ENCODE assay signal across 1 cellular context in the genomic region with DNA sequence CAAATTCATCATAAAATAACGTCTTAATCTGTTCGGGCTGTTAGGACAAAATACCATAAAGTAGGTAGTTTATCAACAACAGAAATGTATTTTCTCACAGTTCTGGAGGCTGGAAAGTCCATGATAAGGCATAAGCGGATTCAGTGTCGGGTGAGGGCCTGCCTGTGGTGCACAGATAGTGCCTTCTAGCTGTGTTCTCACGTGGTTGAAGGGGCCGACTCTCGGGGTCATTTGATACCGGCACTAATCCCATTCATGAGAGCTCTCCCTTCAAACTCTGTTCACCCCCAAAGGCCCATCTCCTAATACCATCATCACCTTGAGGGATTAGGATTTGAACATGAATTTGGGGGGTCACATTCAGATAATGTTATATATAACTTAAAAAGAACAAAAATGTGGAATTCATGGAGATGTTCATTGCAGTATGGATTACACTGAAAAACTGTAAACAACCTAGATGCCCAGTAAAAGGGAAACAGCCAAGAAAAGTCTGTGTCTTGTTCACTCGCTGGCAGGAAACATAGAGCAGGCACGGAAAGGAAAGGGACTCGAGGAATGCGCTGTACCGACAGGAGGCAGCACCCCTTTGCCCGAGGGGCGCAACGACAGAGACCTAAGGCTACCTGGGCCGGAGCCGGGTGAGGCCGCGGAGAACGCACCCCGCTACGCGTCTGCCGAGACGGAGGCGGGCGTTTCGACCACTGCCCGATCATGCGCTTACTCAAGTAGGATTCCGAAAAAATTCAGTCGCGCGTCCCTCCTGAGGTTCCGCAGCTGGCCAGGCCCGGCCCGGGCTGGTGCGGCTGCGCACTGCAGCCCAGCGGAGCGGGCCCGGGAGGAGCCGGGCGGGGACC.
TF ChIP-seq lines count a peak whose summit lies in the region.

No MANE protein-coding gene starts in this region.

TF ChIP-seq in K562, 482 proteins besides CTCF, POLR2A, EP300 and RAD21 (continued from another document and continues in another):
- TF ChIP-seq, protein P1, sequence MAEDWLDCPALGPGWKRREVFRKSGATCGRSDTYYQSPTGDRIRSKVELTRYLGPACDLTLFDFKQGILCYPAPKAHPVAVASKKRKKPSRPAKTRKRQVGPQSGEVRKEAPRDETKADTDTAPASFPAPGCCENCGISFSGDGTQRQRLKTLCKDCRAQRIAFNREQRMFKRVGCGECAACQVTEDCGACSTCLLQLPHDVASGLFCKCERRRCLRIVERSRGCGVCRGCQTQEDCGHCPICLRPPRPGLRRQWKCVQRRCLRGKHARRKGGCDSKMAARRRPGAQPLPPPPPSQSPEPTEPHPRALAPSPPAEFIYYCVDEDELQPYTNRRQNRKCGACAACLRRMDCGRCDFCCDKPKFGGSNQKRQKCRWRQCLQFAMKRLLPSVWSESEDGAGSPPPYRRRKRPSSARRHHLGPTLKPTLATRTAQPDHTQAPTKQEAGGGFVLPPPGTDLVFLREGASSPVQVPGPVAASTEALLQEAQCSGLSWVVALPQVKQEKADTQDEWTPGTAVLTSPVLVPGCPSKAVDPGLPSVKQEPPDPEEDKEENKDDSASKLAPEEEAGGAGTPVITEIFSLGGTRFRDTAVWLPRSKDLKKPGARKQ (CRISPR knock-in tag; IDR thresholded peaks at IDR 0.05) = no peak
- TF ChIP-seq ZNF41 (CRISPR knock-in tag; conservative IDR thresholded peaks at IDR 0.05) = peak; percentile 76; the same call in 1 of the 2 replicates
- TF ChIP-seq TCF7L2 (IDR thresholded peaks at IDR 0.05; ENCODE audit: low read depth, low read length) = no peak
- TF ChIP-seq HDGF (IDR thresholded peaks at IDR 0.05) = no peak
- TF ChIP-seq, protein P2, sequence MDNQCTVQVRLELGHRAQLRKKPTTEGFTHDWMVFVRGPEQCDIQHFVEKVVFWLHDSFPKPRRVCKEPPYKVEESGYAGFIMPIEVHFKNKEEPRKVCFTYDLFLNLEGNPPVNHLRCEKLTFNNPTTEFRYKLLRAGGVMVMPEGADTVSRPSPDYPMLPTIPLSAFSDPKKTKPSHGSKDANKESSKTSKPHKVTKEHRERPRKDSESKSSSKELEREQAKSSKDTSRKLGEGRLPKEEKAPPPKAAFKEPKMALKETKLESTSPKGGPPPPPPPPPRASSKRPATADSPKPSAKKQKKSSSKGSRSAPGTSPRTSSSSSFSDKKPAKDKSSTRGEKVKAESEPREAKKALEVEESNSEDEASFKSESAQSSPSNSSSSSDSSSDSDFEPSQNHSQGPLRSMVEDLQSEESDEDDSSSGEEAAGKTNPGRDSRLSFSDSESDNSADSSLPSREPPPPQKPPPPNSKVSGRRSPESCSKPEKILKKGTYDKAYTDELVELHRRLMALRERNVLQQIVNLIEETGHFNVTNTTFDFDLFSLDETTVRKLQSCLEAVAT (IDR thresholded peaks at IDR 0.05) = peak; percentile 84 to 88
- no peak for TF ChIP-seq MCM7 (IDR thresholded peaks at IDR 0.05)
- no peak for TF ChIP-seq RBM34 (IDR thresholded peaks at IDR 0.05; ENCODE audit: borderline replicate concordance, insufficient read depth, low read length)
- TF ChIP-seq ZNF445 (CRISPR knock-in tag; IDR thresholded peaks at IDR 0.05; ENCODE audit: low read depth) = no peak
- TF ChIP-seq SUPT5H (IDR thresholded peaks at IDR 0.05) = peak; percentile 69
- TF ChIP-seq, protein P3, sequence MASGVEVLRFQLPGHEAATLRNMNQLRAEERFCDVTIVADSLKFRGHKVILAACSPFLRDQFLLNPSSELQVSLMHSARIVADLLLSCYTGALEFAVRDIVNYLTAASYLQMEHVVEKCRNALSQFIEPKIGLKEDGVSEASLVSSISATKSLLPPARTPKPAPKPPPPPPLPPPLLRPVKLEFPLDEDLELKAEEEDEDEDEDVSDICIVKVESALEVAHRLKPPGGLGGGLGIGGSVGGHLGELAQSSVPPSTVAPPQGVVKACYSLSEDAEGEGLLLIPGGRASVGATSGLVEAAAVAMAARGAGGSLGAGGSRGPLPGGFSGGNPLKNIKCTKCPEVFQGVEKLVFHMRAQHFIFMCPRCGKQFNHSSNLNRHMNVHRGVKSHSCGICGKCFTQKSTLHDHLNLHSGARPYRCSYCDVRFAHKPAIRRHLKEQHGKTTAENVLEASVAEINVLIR (CRISPR knock-in tag; IDR thresholded peaks at IDR 0.05) = peak; percentile 67; the same call in 1 of the 2 replicates
- TF ChIP-seq, protein P4, sequence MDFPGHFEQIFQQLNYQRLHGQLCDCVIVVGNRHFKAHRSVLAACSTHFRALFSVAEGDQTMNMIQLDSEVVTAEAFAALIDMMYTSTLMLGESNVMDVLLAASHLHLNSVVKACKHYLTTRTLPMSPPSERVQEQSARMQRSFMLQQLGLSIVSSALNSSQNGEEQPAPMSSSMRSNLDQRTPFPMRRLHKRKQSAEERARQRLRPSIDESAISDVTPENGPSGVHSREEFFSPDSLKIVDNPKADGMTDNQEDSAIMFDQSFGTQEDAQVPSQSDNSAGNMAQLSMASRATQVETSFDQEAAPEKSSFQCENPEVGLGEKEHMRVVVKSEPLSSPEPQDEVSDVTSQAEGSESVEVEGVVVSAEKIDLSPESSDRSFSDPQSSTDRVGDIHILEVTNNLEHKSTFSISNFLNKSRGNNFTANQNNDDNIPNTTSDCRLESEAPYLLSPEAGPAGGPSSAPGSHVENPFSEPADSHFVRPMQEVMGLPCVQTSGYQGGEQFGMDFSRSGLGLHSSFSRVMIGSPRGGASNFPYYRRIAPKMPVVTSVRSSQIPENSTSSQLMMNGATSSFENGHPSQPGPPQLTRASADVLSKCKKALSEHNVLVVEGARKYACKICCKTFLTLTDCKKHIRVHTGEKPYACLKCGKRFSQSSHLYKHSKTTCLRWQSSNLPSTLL (IDR thresholded peaks at IDR 0.05) = no peak
- TF ChIP-seq PHF8 (IDR thresholded peaks at IDR 0.05; ENCODE audit: borderline replicate concordance, low read length) = peak; percentile 63; the same call in 1 of the 2 replicates
- peak; percentile 79 for TF ChIP-seq NFRKB (IDR thresholded peaks at IDR 0.05; ENCODE audit: low read depth)
- TF ChIP-seq SRF (CRISPR knock-in tag; IDR thresholded peaks at IDR 0.05) = no peak
- TF ChIP-seq GTF2A2 (tag; IDR thresholded peaks at IDR 0.05) = no peak
- TF ChIP-seq MED1 (CRISPR knock-in tag; IDR thresholded peaks at IDR 0.05; ENCODE audit: borderline replicate concordance) = no peak
- peak; percentile 97 to 98 for TF ChIP-seq KDM1A (IDR thresholded peaks at IDR 0.05)
- TF ChIP-seq NFE2 (IDR thresholded peaks at IDR 0.05; ENCODE audit: low read depth) = peak; percentile 79
- TF ChIP-seq ZNF79 (CRISPR knock-in tag; IDR thresholded peaks at IDR 0.05; ENCODE audit: low read depth) = no peak
- TF ChIP-seq, protein P5, sequence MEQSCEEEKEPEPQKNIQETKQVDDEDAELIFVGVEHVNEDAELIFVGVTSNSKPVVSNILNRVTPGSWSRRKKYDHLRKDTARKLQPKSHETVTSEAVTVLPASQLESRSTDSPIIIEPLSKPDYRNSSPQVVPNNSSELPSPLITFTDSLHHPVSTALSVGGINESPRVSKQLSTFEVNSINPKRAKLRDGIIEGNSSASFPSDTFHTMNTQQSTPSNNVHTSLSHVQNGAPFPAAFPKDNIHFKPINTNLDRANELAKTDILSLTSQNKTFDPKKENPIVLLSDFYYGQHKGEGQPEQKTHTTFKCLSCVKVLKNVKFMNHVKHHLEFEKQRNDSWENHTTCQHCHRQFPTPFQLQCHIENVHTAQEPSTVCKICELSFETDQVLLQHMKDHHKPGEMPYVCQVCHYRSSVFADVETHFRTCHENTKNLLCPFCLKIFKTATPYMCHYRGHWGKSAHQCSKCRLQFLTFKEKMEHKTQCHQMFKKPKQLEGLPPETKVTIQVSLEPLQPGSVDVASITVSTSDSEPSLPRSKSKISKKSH (CRISPR knock-in tag; IDR thresholded peaks at IDR 0.05) = no peak
- TF ChIP-seq, protein P6, sequence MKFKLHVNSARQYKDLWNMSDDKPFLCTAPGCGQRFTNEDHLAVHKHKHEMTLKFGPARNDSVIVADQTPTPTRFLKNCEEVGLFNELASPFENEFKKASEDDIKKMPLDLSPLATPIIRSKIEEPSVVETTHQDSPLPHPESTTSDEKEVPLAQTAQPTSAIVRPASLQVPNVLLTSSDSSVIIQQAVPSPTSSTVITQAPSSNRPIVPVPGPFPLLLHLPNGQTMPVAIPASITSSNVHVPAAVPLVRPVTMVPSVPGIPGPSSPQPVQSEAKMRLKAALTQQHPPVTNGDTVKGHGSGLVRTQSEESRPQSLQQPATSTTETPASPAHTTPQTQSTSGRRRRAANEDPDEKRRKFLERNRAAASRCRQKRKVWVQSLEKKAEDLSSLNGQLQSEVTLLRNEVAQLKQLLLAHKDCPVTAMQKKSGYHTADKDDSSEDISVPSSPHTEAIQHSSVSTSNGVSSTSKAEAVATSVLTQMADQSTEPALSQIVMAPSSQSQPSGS (CRISPR knock-in tag; IDR thresholded peaks at IDR 0.05) = no peak
- no peak for TF ChIP-seq ZNF316 (IDR thresholded peaks at IDR 0.05)
- TF ChIP-seq, protein P7, sequence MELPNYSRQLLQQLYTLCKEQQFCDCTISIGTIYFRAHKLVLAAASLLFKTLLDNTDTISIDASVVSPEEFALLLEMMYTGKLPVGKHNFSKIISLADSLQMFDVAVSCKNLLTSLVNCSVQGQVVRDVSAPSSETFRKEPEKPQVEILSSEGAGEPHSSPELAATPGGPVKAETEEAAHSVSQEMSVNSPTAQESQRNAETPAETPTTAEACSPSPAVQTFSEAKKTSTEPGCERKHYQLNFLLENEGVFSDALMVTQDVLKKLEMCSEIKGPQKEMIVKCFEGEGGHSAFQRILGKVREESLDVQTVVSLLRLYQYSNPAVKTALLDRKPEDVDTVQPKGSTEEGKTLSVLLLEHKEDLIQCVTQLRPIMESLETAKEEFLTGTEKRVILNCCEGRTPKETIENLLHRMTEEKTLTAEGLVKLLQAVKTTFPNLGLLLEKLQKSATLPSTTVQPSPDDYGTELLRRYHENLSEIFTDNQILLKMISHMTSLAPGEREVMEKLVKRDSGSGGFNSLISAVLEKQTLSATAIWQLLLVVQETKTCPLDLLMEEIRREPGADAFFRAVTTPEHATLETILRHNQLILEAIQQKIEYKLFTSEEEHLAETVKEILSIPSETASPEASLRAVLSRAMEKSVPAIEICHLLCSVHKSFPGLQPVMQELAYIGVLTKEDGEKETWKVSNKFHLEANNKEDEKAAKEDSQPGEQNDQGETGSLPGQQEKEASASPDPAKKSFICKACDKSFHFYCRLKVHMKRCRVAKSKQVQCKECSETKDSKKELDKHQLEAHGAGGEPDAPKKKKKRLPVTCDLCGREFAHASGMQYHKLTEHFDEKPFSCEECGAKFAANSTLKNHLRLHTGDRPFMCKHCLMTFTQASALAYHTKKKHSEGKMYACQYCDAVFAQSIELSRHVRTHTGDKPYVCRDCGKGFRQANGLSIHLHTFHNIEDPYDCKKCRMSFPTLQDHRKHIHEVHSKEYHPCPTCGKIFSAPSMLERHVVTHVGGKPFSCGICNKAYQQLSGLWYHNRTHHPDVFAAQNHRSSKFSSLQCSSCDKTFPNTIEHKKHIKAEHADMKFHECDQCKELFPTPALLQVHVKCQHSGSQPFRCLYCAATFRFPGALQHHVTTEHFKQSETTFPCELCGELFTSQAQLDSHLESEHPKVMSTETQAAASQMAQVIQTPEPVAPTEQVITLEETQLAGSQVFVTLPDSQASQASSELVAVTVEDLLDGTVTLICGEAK (IDR thresholded peaks at IDR 0.05) = 0 out of 2 replicates have a peak, but pooled peaks have one; percentile 33
- TF ChIP-seq, protein P7 (CRISPR knock-in tag; IDR thresholded peaks at IDR 0.05) = no peak
- no peak for TF ChIP-seq IFI16 (CRISPR knock-in tag; IDR thresholded peaks at IDR 0.05)
- no peak for TF ChIP-seq RBM15 (IDR thresholded peaks at IDR 0.05; ENCODE audit: insufficient read depth, low read length)
- no peak for TF ChIP-seq SMAD2 (IDR thresholded peaks at IDR 0.05; ENCODE audit: low read depth, low read length)
- TF ChIP-seq, protein P8, sequence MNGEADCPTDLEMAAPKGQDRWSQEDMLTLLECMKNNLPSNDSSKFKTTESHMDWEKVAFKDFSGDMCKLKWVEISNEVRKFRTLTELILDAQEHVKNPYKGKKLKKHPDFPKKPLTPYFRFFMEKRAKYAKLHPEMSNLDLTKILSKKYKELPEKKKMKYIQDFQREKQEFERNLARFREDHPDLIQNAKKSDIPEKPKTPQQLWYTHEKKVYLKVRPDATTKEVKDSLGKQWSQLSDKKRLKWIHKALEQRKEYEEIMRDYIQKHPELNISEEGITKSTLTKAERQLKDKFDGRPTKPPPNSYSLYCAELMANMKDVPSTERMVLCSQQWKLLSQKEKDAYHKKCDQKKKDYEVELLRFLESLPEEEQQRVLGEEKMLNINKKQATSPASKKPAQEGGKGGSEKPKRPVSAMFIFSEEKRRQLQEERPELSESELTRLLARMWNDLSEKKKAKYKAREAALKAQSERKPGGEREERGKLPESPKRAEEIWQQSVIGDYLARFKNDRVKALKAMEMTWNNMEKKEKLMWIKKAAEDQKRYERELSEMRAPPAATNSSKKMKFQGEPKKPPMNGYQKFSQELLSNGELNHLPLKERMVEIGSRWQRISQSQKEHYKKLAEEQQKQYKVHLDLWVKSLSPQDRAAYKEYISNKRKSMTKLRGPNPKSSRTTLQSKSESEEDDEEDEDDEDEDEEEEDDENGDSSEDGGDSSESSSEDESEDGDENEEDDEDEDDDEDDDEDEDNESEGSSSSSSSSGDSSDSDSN (IDR thresholded peaks at IDR 0.05; ENCODE audit: borderline replicate concordance in 1 of 2, low read depth in 2 of 2, low read length in 2 of 2) = peak in 1 of 2 experiments; percentile 82; a peak in 1 of 4 replicates
